In genomic region chr10:116195583-116195982, GRCh38 we compare ENCODE assay signal across 3 cellular contexts.
"Had no signal": no experiment of that assay in that cellular context is flagged by ENCODE, and none has a peak within 500 bp of the region (broad histone marks: within the 10 kb centered on the region; RNA-seq: fewer than 3 reads in every experiment).

No MANE protein-coding gene starts in this region.

- H3K4me3 ChIP-seq: GM12878 had no signal

- ATAC-seq: GM12878 had no signal

- DNase-seq: GDM1, GF-D8 had no signal
